In genomic region chr17:44326867-44327444, GRCh38 we compare ENCODE assay signal across 8 cellular contexts. TPM values are rescaled to one million over a fixed set of nuclear protein-coding genes. Genes with fewer than 3 reads are reported as not detected.
DNase-seq lines count a peak whose midpoint lies in the region; ATAC-seq and TF ChIP-seq lines count a peak whose summit lies in the region.

No MANE protein-coding gene starts in this region.

- 42% methylated on average over 17 of the region's 30 CpGs for WGBS in right lobe of liver (ENCODE audit: insufficient coverage, low coverage, low lambda C conversion rate, missing lambda C conversion rate)

- in situ Hi-C loops in GM18951 (cut with MboI; ENCODE audit: low sequenced_read_pairs, unreplicated experiment), result loop anchor here (5.0 to 25.0 kb wide), 2 partner anchors 125 to 390 kb away; partner anchors contain the start of gene PPY

- H3K9me3 Mint-ChIP-seq in activated CD4-positive, alpha-beta T cell treated with anti-CD3 and anti-CD28 coated beads, Interleukin-2, amount 10 ng/mL, durations not matched to agents 7 days and 5 days, result no peaks in the 10 kb centered on the region

- H3K27ac ChIP-seq in AG04450 (ENCODE audit: low read depth, low read length) (no peak overlapping the region), coronary artery (peak overlapping the region in 1 of 2 donors; percentile 95), right lobe of liver (no peak overlapping the region)

- peak; percentile 45 for ATAC-seq in HG03460 (IDR thresholded peaks at IDR 0.05; ENCODE audit: unreplicated experiment)
- ATAC-seq in right lobe of liver, result peak; percentile 80 to 87 (median 86)

- CTCF ChIA-PET in AG04450 (lab: Charles Lee), result interaction anchor here (0.6 to 1.0 kb wide), 4 partner anchors 23 to 197 kb away, joined by 3 to 5 read pairs (median 4); no protein-coding TSS in a partner anchor
- CTCF ChIA-PET in activated CD4-positive, alpha-beta T cell treated with anti-CD3 and anti-CD28 coated beads, Interleukin-2, amount 10 ng/mL, durations not matched to agents 7 days and 5 days (lab: Charles Lee), result interaction anchor here (0.7 to 1.2 kb wide), 6 partner anchors 9 to 203 kb away, joined by 3 to 10 read pairs (median 4); partner anchors contain the start of gene HDAC5

- H3K36me3 ChIP-seq in right lobe of liver, result peaks cover 0 to 6% (median 0%) of the 10 kb centered on the region in 4 donors

- peak overlapping the region; percentile 72 for H3K4me3 Mint-ChIP-seq in activated CD4-positive, alpha-beta T cell treated with anti-CD3 and anti-CD28 coated beads, Interleukin-2, amount 10 ng/mL, durations not matched to agents 7 days and 5 days

- POLR2A ChIA-PET in AG04450 (lab: Yijun Ruan, JAX), result interaction anchor here (0.5 to 1.0 kb wide), 4 partner anchors 12 to 189 kb away, joined by 3 to 4 read pairs (median 4); no protein-coding TSS in a partner anchor
- POLR2A ChIA-PET in activated CD4-positive, alpha-beta T cell treated with anti-CD3 and anti-CD28 coated beads, Interleukin-2, amount 10 ng/mL, durations not matched to agents 7 days and 5 days (lab: Charles Lee), result no interaction called here

- no peak for TF ChIP-seq CTCF in AG04450 (IDR thresholded peaks at IDR 0.05; ENCODE audit: low read depth, low read length)
- no peak for TF ChIP-seq CTCF in coronary artery (IDR thresholded peaks at IDR 0.05)
- no peak for TF ChIP-seq CTCF in right lobe of liver (IDR thresholded peaks at IDR 0.05)

- H3K4me1 Mint-ChIP-seq in activated CD4-positive, alpha-beta T cell treated with anti-CD3 and anti-CD28 coated beads, Interleukin-2, amount 10 ng/mL, durations not matched to agents 7 days and 5 days, result peaks cover 31% of the 10 kb centered on the region

- H3K4me1 ChIP-seq in right lobe of liver, result peaks cover 0 to 17% (median 6%) of the 10 kb centered on the region in 4 donors

- intact Hi-C loops in right lobe of liver (cut with DNase I), result no loop called here

- H3K27me3 Mint-ChIP-seq in activated CD4-positive, alpha-beta T cell treated with anti-CD3 and anti-CD28 coated beads, Interleukin-2, amount 10 ng/mL, durations not matched to agents 7 days and 5 days, result no peaks in the 10 kb centered on the region

- TF ChIP-seq POLR2A in GM18951 (IDR thresholded peaks at IDR 0.05; ENCODE audit: extremely low read depth, insufficient read depth, insufficient read length) (peak; percentile 64), right lobe of liver (IDR thresholded peaks at IDR 0.05) (no peak)

- DNase-seq in AG04450 (ENCODE audit: low read depth, low spot score) (peak; percentile 91), NCI-H69 (lab: John Stamatoyannopoulos, UW) (peak; percentile 99), coronary artery (ENCODE audit: low spot score) (peak; percentile 98), right lobe of liver (peak; percentile 97 to 98 (median 98))
- peak; percentile 96 for DNase-seq in activated CD4-positive, alpha-beta T cell treated with anti-CD3 and anti-CD28 coated beads, Interleukin-2, amount 10 ng/mL, durations not matched to agents 7 days and 5 days
- DNase-seq in stimulated activated CD4-positive, alpha-beta T cell treated with anti-CD3 and anti-CD28 coated beads, Interleukin-4, amount 100 ng/mL, for 4 hours, result peak; percentile 89 to 95

- peak overlapping the region; percentile 86 for H3K27ac Mint-ChIP-seq in activated CD4-positive, alpha-beta T cell treated with anti-CD3 and anti-CD28 coated beads, Interleukin-2, amount 10 ng/mL, durations not matched to agents 7 days and 5 days

- H3K9me3 ChIP-seq in AG04450 (ENCODE audit: control insufficient read depth, insufficient read depth, low read length) (peaks cover 2% of the 10 kb centered on the region; the same call in 1 of the 2 replicates), right lobe of liver (no peaks in the 10 kb centered on the region)

- H3K36me3 Mint-ChIP-seq in activated CD4-positive, alpha-beta T cell treated with anti-CD3 and anti-CD28 coated beads, Interleukin-2, amount 10 ng/mL, durations not matched to agents 7 days and 5 days (ENCODE audit: low read depth), result peaks cover 6% of the 10 kb centered on the region

- no peak overlapping the region for H3K4me3 ChIP-seq in AG04450 (ENCODE audit: low read depth, low read length)
- peak overlapping the region; percentile 99 for H3K4me3 ChIP-seq in coronary artery
- H3K4me3 ChIP-seq in right lobe of liver, result peak overlapping the region in 1 of 3 donors; percentile 14

- H3K27me3 ChIP-seq in AG04450 (ENCODE audit: control insufficient read depth, insufficient read depth, low read length) (no peaks in the 10 kb centered on the region), right lobe of liver (no peaks in the 10 kb centered on the region)

RNA-seq across cellular contexts. Expression of gene SLC25A39, which starts 2.3 kb away (rescaled TPM):
- 32.1 and 43.4 TPM in 2 replicates for polyA plus RNA-seq in AG04450 (2011; rRNA removed)
- polyA minus RNA-seq in AG04450 (2011; rRNA and poly(A)+ RNA removed), result 22.4 and 34.7 TPM in 2 replicates
- total RNA-seq in activated CD4-positive, alpha-beta T cell treated with anti-CD3 and anti-CD28 coated beads, Interleukin-2, amount 10 ng/mL, durations not matched to agents 7 days and 5 days, result 100 to 1,000 TPM; 104 to 107 TPM
- total RNA-seq in right lobe of liver, result 100 to 1,000 TPM in 2 of 6 experiments, 10 to 100 TPM in 4; 56.3 to 111 (median 64.6) TPM

RNA-seq across cellular contexts. Expression of gene GRN, which starts 18.1 kb away (rescaled TPM):
- 203 and 322 TPM in 2 replicates for polyA plus RNA-seq in AG04450 (2011; rRNA removed)
- 66.7 and 90.2 TPM in 2 replicates for polyA minus RNA-seq in AG04450 (2011; rRNA and poly(A)+ RNA removed)
- 10 to 100 TPM; 61.1 to 70.5 TPM for total RNA-seq in activated CD4-positive, alpha-beta T cell treated with anti-CD3 and anti-CD28 coated beads, Interleukin-2, amount 10 ng/mL, durations not matched to agents 7 days and 5 days
- total RNA-seq in right lobe of liver, result 100 to 1,000 TPM in 5 of 6 experiments, 10 to 100 TPM in 1; 84.5 to 230 (median 150) TPM

RNA-seq across cellular contexts. Expression of gene RUNDC3A, which starts 18.6 kb away (rescaled TPM):
- 0.11 TPM in 1 of 2 replicates, not detected in the other for polyA plus RNA-seq in AG04450 (2011; rRNA removed)
- not detected in 2 replicates for polyA minus RNA-seq in AG04450 (2011; rRNA and poly(A)+ RNA removed)
- under 1 TPM; 0.10 TPM for total RNA-seq in activated CD4-positive, alpha-beta T cell treated with anti-CD3 and anti-CD28 coated beads, Interleukin-2, amount 10 ng/mL, durations not matched to agents 7 days and 5 days
- under 1 TPM in 2 of 6 experiments, not detected in 4; 0.12 to 0.75 TPM for total RNA-seq in right lobe of liver

RNA-seq across cellular contexts. Expression of gene FAM171A2, which starts 36.7 kb away (rescaled TPM):
- polyA plus RNA-seq in AG04450 (2011; rRNA removed), result 5.3 and 8.0 TPM in 2 replicates
- 3.0 and 4.8 TPM in 2 replicates for polyA minus RNA-seq in AG04450 (2011; rRNA and poly(A)+ RNA removed)
- total RNA-seq in activated CD4-positive, alpha-beta T cell treated with anti-CD3 and anti-CD28 coated beads, Interleukin-2, amount 10 ng/mL, durations not matched to agents 7 days and 5 days, result under 1 TPM in 1 of 2 experiments, not detected in 1; 0.08 TPM
- under 1 TPM; 0.16 to 0.68 (median 0.39) TPM for total RNA-seq in right lobe of liver

RNA-seq across cellular contexts. Expression of gene SLC4A1, which starts 59.0 kb away (rescaled TPM):
- not detected in 2 replicates for polyA plus RNA-seq in AG04450 (2011; rRNA removed)
- polyA minus RNA-seq in AG04450 (2011; rRNA and poly(A)+ RNA removed), result not detected in 2 replicates
- not detected for total RNA-seq in activated CD4-positive, alpha-beta T cell treated with anti-CD3 and anti-CD28 coated beads, Interleukin-2, amount 10 ng/mL, durations not matched to agents 7 days and 5 days
- 10 to 100 TPM in 1 of 6 experiments, 1 to 10 TPM in 2, under 1 TPM in 3; 0.06 to 31.8 (median 1.2) TPM for total RNA-seq in right lobe of liver
